Comparison of ENCODE assay signal across 16 cellular contexts in the genomic region with DNA sequence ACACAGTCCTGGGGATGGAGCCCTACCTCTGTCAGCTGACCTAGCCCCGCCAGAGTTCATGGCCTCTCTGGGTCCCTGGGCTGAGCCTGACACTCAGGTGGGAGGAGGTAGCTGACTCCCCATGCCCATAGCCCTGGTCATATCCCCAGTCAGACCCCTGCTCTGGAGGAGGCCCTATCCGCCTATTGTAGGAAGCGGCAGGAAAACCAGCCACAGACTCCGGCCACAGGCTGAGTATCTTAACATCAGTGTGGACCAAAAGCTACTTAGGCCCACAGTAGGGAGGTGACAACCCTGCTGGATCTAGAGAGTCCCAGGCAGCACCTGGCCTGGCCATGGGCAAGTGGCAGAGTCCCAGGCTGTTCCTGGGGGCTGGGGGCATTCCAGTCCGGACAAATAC. TPM values are rescaled to one million over a fixed set of nuclear protein-coding genes. Genes with fewer than 3 reads are reported as not detected.
DNase-seq lines count a peak whose midpoint lies in the region; ATAC-seq and TF ChIP-seq lines count a peak whose summit lies in the region.
"Had no signal": no experiment of that assay in that cellular context is flagged by ENCODE, and none has a peak within 500 bp of the region (broad histone marks: within the 10 kb centered on the region; RNA-seq: fewer than 3 reads in every experiment).

No MANE protein-coding gene starts in this region.

- H3K9me3 ChIP-seq in SK-N-SH = no peaks in the 10 kb centered on the region
- H3K9me3 ChIP-seq in osteoblast (ENCODE audit: low read depth, low read length) = no peaks in the 10 kb centered on the region
- H3K9me3 ChIP-seq: BLaER1 treated with 17β-estradiol and CSF1 and Interleukin-3, amounts not matched to agents 10 nM and 100 nM had no signal

- H3K27ac ChIP-seq in SK-N-SH (ENCODE audit: low read depth in 2 of 2, low read length in 1 of 2) (no peak overlapping the region), osteoblast (ENCODE audit: low read depth, low read length) (no peak overlapping the region)
- H3K27ac ChIP-seq: 22Rv1; BLaER1 treated with 17β-estradiol and CSF1 and Interleukin-3, amounts not matched to agents 10 nM and 100 nM had no signal

- H4K20me1 ChIP-seq in SK-N-SH (ENCODE audit: insufficient read depth) (no peaks in the 10 kb centered on the region), osteoblast (ENCODE audit: insufficient read depth, low read length) (no peaks in the 10 kb centered on the region)

- H3K36me3 Mint-ChIP-seq in activated T-helper 17 cell treated with anti-CD3 and anti-CD28 coated beads, Interleukin-2, amount 50 U/mL, for 72 hours (ENCODE audit: low read depth) = peaks cover 49% of the 10 kb centered on the region

- POLR2A ChIA-PET in SK-N-SH (lab: Yijun Ruan, JAX) = no interaction called here

- peak overlapping the region; percentile 41 for H3K27ac Mint-ChIP-seq in activated T-helper 17 cell treated with anti-CD3 and anti-CD28 coated beads, Interleukin-2, amount 50 U/mL, for 72 hours
- H3K27ac Mint-ChIP-seq: CD4-positive, CD25-positive, alpha-beta regulatory T cell; HFFc6 had no signal

- no peak overlapping the region for H3K9ac ChIP-seq in SK-N-SH
- H3K9ac ChIP-seq: BLaER1 treated with 17β-estradiol and CSF1 and Interleukin-3, amounts not matched to agents 10 nM and 100 nM had no signal

- H3K79me2 ChIP-seq in SK-N-SH (ENCODE audit: insufficient read depth) (no peaks in the 10 kb centered on the region), osteoblast (ENCODE audit: insufficient read depth, low read length) (no peaks in the 10 kb centered on the region)

- no peak for TF ChIP-seq EP300 in SK-N-SH (IDR thresholded peaks at IDR 0.05; ENCODE audit: borderline replicate concordance in 1 of 2, low read depth in 1 of 2, low read length in 1 of 2)

- H3K9me2 ChIP-seq in SK-N-SH = no peaks in the 10 kb centered on the region

- 100% methylated on average over 1 of the region's 5 CpGs for WGBS in SK-N-SH (ENCODE audit: low lambda C conversion rate)

- peaks cover 19 to 79% of the 10 kb centered on the region in 2 experiments for H3K36me3 ChIP-seq in SK-N-SH (replicated peaks in 1 of 2; ENCODE audit: control insufficient read depth in 1 of 2, insufficient read depth in 2 of 2, low read length in 1 of 2)
- H3K36me3 ChIP-seq in osteoblast (ENCODE audit: insufficient read depth, low read length) = peaks cover 69% of the 10 kb centered on the region

- H2AFZ ChIP-seq in SK-N-SH (ENCODE audit: low read depth) (no peak overlapping the region), osteoblast (ENCODE audit: low read length) (no peak overlapping the region)

- ATAC-seq in SK-N-SH treated with all-trans-retinoic acid at 6 μM for 48 hours = no peak
- no peak for ATAC-seq in activated T-helper 17 cell treated with anti-CD3 and anti-CD28 coated beads, Interleukin-2, amount 50 U/mL, for 72 hours (replicated peaks)

- no peak overlapping the region for H3K4me2 ChIP-seq in SK-N-SH
- no peak overlapping the region for H3K4me2 ChIP-seq in osteoblast (ENCODE audit: insufficient read depth, low read length)
- H3K4me2 ChIP-seq: BLaER1 treated with 17β-estradiol and CSF1 and Interleukin-3, amounts not matched to agents 10 nM and 100 nM had no signal

- no peak for TF ChIP-seq RAD21 in SK-N-SH (IDR thresholded peaks at IDR 0.05; ENCODE audit: low read length)

- H3K4me3 ChIP-seq in SK-N-SH (ENCODE audit: low read depth in 2 of 2, low read length in 1 of 2) (no peak overlapping the region), osteoblast (ENCODE audit: insufficient read depth, low read length) (no peak overlapping the region)
- H3K4me3 ChIP-seq: BLaER1 treated with 17β-estradiol and CSF1 and Interleukin-3, amounts not matched to agents 10 nM and 100 nM had no signal

- H3K4me3 Mint-ChIP-seq in activated T-helper 17 cell treated with anti-CD3 and anti-CD28 coated beads, Interleukin-2, amount 50 U/mL, for 72 hours = no peak overlapping the region
- H3K4me3 Mint-ChIP-seq: HFFc6 had no signal

- DNase-seq in SK-N-SH (peak; percentile 24), osteoblast (ENCODE audit: insufficient read length, low spot score, missing footprints) (peak; percentile 79), COLO668 (lab: John Stamatoyannopoulos, UW; ENCODE audit: unreplicated experiment) (no peak), GDM1 (lab: John Stamatoyannopoulos, UW) (no peak), HUDEP-2 (lab: John Stamatoyannopoulos, UW; ENCODE audit: unreplicated experiment in 76 of 76) (no peak)
- DNase-seq: Calu3; CD4-positive, CD25-positive, alpha-beta regulatory T cell; DMS153; DMS79 treated with DMSO at 0.1 percent for 48 hours; EL; HCEC 1CT; HFFc6 had no signal

- H3K4me1 Mint-ChIP-seq in activated T-helper 17 cell treated with anti-CD3 and anti-CD28 coated beads, Interleukin-2, amount 50 U/mL, for 72 hours = peaks cover 4% of the 10 kb centered on the region
- H3K4me1 Mint-ChIP-seq: CD4-positive, CD25-positive, alpha-beta regulatory T cell had no signal

- H3K27me3 Mint-ChIP-seq in activated T-helper 17 cell treated with anti-CD3 and anti-CD28 coated beads, Interleukin-2, amount 50 U/mL, for 72 hours = no peaks in the 10 kb centered on the region
- H3K27me3 Mint-ChIP-seq: CD4-positive, CD25-positive, alpha-beta regulatory T cell had no signal

- no peaks in the 10 kb centered on the region for H3K4me1 ChIP-seq in SK-N-SH (ENCODE audit: control insufficient read depth in 1 of 2, insufficient read depth in 2 of 2, low read depth in 1 of 2, low read length in 1 of 2)
- no peaks in the 10 kb centered on the region for H3K4me1 ChIP-seq in osteoblast (ENCODE audit: insufficient read depth, low read length)

- no peaks in the 10 kb centered on the region for H3F3A ChIP-seq in SK-N-SH (replicated peaks; ENCODE audit: insufficient read depth)

- CTCF ChIA-PET in SK-N-SH (lab: Yijun Ruan, JAX) = no interaction called here

- H3K9me3 Mint-ChIP-seq in activated T-helper 17 cell treated with anti-CD3 and anti-CD28 coated beads, Interleukin-2, amount 50 U/mL, for 72 hours = no peaks in the 10 kb centered on the region
- H3K9me3 Mint-ChIP-seq: CD4-positive, CD25-positive, alpha-beta regulatory T cell; HFFc6 had no signal

- no peak for TF ChIP-seq CTCF in SK-N-SH (IDR thresholded peaks at IDR 0.05)
- no peak for TF ChIP-seq CTCF in osteoblast (IDR thresholded peaks at IDR 0.05; ENCODE audit: extremely low read depth, low read depth, low read length)

- no peaks in the 10 kb centered on the region for H3K27me3 ChIP-seq in SK-N-SH (ENCODE audit: insufficient read depth)
- no peaks in the 10 kb centered on the region for H3K27me3 ChIP-seq in osteoblast (ENCODE audit: insufficient read depth, low read length)
- H3K27me3 ChIP-seq: BLaER1 treated with 17β-estradiol and CSF1 and Interleukin-3, amounts not matched to agents 10 nM and 100 nM had no signal

TF ChIP-seq in SK-N-SH, 30 proteins besides CTCF, POLR2A, EP300 and RAD21 (continues in another document):
- no peak for TF ChIP-seq TEAD4 (IDR thresholded peaks at IDR 0.05; ENCODE audit: borderline replicate concordance, insufficient read depth)
- no peak for TF ChIP-seq CHD2 (IDR thresholded peaks at IDR 0.05; ENCODE audit: low read length, partially characterized antibody)
- TF ChIP-seq MXI1 (IDR thresholded peaks at IDR 0.05; ENCODE audit: low read depth, low read length) = no peak
- no peak for TF ChIP-seq GABPA (IDR thresholded peaks at IDR 0.05; ENCODE audit: low read depth)
- no peak for TF ChIP-seq TAF1 (IDR thresholded peaks at IDR 0.05; ENCODE audit: borderline replicate concordance, low read depth, low read length)
- TF ChIP-seq, protein P1, sequence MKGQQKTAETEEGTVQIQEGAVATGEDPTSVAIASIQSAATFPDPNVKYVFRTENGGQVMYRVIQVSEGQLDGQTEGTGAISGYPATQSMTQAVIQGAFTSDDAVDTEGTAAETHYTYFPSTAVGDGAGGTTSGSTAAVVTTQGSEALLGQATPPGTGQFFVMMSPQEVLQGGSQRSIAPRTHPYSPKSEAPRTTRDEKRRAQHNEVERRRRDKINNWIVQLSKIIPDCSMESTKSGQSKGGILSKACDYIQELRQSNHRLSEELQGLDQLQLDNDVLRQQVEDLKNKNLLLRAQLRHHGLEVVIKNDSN (IDR thresholded peaks at IDR 0.05; ENCODE audit: borderline replicate concordance, low read depth) = no peak

TF ChIP-seq in SK-N-SH treated with all-trans-retinoic acid at 6 μM for 48 hours, 23 proteins besides CTCF, POLR2A, EP300 and RAD21 (continues in another document):
- no peak for TF ChIP-seq ZFP30 (CRISPR knock-in tag; IDR thresholded peaks at IDR 0.05)
- TF ChIP-seq, protein P2, sequence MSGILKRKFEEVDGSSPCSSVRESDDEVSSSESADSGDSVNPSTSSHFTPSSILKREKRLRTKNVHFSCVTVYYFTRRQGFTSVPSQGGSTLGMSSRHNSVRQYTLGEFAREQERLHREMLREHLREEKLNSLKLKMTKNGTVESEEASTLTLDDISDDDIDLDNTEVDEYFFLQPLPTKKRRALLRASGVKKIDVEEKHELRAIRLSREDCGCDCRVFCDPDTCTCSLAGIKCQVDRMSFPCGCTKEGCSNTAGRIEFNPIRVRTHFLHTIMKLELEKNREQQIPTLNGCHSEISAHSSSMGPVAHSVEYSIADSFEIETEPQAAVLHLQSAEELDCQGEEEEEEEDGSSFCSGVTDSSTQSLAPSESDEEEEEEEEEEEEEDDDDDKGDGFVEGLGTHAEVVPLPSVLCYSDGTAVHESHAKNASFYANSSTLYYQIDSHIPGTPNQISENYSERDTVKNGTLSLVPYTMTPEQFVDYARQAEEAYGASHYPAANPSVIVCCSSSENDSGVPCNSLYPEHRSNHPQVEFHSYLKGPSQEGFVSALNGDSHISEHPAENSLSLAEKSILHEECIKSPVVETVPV (CRISPR knock-in tag; IDR thresholded peaks at IDR 0.05) = no peak

RNA-seq across cellular contexts. Expression of a gene that starts 15.1 kb away (rescaled TPM):
- 32.8 and 34.9 TPM in 2 replicates for polyA plus RNA-seq in SK-N-SH (2012; rRNA removed)
- 12.4 and 13.7 TPM in 2 replicates for polyA plus RNA-seq in SK-N-SH (2012; cell fraction: cytosol; rRNA removed)
- polyA plus RNA-seq in SK-N-SH (2012; cell fraction: nucleus; rRNA removed) = 283 and 329 TPM in 2 replicates
- total RNA-seq in activated T-helper 17 cell treated with anti-CD3 and anti-CD28 coated beads, Interleukin-2, amount 50 U/mL, for 72 hours = 10 to 100 TPM; 17.4 to 35.2 TPM
- total RNA-seq in osteoblast = 10.1 and 12.7 TPM in 2 replicates

RNA-seq across cellular contexts. Expression of a gene that starts 34.0 kb away (rescaled TPM):
- polyA plus RNA-seq in SK-N-SH (2012; rRNA removed) = 75.6 and 76.1 TPM in 2 replicates
- polyA plus RNA-seq in SK-N-SH (2012; cell fraction: cytosol; rRNA removed) = 34.7 and 51.3 TPM in 2 replicates
- polyA plus RNA-seq in SK-N-SH (2012; cell fraction: nucleus; rRNA removed) = 214 and 216 TPM in 2 replicates
- total RNA-seq in activated T-helper 17 cell treated with anti-CD3 and anti-CD28 coated beads, Interleukin-2, amount 50 U/mL, for 72 hours = 100 to 1,000 TPM in 1 of 2 donors, 10 to 100 TPM in 1; 96.5 to 116 TPM
- total RNA-seq in osteoblast = 89.4 and 90.2 TPM in 2 replicates

RNA-seq across cellular contexts. Expression of a gene that starts 53.0 kb away (rescaled TPM):
- 181 and 185 TPM in 2 replicates for polyA plus RNA-seq in SK-N-SH (2012; rRNA removed)
- polyA plus RNA-seq in SK-N-SH (2012; cell fraction: cytosol; rRNA removed) = 98.5 and 121 TPM in 2 replicates
- polyA plus RNA-seq in SK-N-SH (2012; cell fraction: nucleus; rRNA removed) = 413 and 442 TPM in 2 replicates
- 100 to 1,000 TPM; 130 to 188 TPM for total RNA-seq in activated T-helper 17 cell treated with anti-CD3 and anti-CD28 coated beads, Interleukin-2, amount 50 U/mL, for 72 hours
- total RNA-seq in osteoblast = 826 and 992 TPM in 2 replicates

Comparison
In these comparisons a context has a peak if more than half of its experiments do, and no peak if none do; other contexts are left out.
1. DNase-seq: peak in SK-N-SH (single experiment) and osteoblast (single experiment); none in COLO668 (single experiment), GDM1 (single experiment) and HUDEP-2 (0 of 76).